Comparison of ENCODE assay signal across 1 cellular context in the genomic region with DNA sequence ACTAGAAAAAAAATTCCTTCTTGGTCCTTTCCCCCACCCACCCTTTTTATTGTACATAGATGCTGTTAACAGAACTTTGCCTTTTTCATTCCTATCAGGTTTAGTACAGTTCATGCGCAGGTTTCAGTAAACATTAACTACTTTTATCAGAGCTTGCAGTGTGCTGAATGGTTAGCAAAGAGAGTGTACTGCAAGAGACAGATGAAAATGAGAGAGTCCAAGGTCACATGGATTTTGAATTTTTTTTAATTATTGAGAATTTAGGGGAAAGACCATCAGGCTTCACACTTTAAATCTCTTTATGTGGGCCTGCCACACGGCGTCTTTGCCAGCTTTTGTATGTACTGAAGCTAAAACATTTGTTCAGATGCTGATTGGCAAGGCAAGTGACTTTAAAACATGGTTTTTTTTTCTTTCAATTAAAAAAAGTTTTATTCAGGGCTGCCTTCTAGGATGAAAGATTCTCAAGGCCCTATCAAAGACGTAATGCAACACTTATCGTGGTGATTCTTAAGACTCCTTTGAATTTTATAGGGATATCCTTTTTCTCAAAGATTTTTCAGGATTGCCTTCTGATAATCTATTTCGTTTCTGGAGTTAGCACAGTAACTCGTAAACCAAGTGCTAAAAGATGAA.
A peak's percentile ranks its signal among the peaks of the same experiment; 100 is the strongest.
TF ChIP-seq lines count a peak whose summit lies in the region.

No MANE protein-coding gene starts in this region.

TF ChIP-seq in HepG2, 621 proteins besides CTCF, POLR2A, EP300 and RAD21 (continued from another document and continues in another):
- TF ChIP-seq, protein P1, sequence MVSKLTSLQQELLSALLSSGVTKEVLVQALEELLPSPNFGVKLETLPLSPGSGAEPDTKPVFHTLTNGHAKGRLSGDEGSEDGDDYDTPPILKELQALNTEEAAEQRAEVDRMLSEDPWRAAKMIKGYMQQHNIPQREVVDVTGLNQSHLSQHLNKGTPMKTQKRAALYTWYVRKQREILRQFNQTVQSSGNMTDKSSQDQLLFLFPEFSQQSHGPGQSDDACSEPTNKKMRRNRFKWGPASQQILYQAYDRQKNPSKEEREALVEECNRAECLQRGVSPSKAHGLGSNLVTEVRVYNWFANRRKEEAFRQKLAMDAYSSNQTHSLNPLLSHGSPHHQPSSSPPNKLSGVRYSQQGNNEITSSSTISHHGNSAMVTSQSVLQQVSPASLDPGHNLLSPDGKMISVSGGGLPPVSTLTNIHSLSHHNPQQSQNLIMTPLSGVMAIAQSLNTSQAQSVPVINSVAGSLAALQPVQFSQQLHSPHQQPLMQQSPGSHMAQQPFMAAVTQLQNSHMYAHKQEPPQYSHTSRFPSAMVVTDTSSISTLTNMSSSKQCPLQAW (CRISPR knock-in tag; IDR thresholded peaks at IDR 0.05): peak; percentile 71; the same call in 1 of the 2 replicates
- no peak for TF ChIP-seq FOSL2 (CRISPR knock-in tag; IDR thresholded peaks at IDR 0.05)
- TF ChIP-seq, protein P2, sequence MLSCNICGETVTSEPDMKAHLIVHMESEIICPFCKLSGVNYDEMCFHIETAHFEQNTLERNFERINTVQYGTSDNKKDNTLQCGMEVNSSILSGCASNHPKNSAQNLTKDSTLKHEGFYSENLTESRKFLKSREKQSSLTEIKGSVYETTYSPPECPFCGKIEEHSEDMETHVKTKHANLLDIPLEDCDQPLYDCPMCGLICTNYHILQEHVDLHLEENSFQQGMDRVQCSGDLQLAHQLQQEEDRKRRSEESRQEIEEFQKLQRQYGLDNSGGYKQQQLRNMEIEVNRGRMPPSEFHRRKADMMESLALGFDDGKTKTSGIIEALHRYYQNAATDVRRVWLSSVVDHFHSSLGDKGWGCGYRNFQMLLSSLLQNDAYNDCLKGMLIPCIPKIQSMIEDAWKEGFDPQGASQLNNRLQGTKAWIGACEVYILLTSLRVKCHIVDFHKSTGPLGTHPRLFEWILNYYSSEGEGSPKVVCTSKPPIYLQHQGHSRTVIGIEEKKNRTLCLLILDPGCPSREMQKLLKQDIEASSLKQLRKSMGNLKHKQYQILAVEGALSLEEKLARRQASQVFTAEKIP (CRISPR knock-in tag; IDR thresholded peaks at IDR 0.05; ENCODE audit: borderline replicate concordance): no peak
- no peak for TF ChIP-seq GABPB1 (CRISPR knock-in tag; IDR thresholded peaks at IDR 0.05)
- no peak for TF ChIP-seq SRSF1 (optimal IDR thresholded peaks at IDR 0.05; ENCODE audit: low read depth, low read length)
- TF ChIP-seq, protein P3, sequence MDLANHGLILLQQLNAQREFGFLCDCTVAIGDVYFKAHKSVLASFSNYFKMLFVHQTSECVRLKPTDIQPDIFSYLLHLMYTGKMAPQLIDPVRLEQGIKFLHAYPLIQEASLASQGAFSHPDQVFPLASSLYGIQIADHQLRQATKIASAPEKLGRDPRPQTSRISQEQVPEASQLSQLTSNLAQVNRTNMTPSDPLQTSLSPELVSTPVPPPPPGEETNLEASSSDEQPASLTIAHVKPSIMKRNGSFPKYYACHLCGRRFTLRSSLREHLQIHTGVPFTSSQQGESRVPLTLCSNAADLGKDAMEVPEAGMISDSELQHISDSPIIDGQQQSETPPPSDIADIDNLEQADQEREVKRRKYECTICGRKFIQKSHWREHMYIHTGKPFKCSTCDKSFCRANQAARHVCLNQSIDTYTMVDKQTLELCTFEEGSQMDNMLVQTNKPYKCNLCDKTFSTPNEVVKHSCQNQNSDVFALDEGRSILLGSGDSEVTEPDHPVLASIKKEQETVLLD (CRISPR knock-in tag; IDR thresholded peaks at IDR 0.05; ENCODE audit: low read depth): no peak
- TF ChIP-seq, protein P4, sequence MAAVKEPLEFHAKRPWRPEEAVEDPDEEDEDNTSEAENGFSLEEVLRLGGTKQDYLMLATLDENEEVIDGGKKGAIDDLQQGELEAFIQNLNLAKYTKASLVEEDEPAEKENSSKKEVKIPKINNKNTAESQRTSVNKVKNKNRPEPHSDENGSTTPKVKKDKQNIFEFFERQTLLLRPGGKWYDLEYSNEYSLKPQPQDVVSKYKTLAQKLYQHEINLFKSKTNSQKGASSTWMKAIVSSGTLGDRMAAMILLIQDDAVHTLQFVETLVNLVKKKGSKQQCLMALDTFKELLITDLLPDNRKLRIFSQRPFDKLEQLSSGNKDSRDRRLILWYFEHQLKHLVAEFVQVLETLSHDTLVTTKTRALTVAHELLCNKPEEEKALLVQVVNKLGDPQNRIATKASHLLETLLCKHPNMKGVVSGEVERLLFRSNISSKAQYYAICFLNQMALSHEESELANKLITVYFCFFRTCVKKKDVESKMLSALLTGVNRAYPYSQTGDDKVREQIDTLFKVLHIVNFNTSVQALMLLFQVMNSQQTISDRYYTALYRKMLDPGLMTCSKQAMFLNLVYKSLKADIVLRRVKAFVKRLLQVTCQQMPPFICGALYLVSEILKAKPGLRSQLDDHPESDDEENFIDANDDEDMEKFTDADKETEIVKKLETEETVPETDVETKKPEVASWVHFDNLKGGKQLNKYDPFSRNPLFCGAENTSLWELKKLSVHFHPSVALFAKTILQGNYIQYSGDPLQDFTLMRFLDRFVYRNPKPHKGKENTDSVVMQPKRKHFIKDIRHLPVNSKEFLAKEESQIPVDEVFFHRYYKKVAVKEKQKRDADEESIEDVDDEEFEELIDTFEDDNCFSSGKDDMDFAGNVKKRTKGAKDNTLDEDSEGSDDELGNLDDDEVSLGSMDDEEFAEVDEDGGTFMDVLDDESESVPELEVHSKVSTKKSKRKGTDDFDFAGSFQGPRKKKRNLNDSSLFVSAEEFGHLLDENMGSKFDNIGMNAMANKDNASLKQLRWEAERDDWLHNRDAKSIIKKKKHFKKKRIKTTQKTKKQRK (IDR thresholded peaks at IDR 0.05; ENCODE audit: low read length): no peak
- TF ChIP-seq, protein P5, sequence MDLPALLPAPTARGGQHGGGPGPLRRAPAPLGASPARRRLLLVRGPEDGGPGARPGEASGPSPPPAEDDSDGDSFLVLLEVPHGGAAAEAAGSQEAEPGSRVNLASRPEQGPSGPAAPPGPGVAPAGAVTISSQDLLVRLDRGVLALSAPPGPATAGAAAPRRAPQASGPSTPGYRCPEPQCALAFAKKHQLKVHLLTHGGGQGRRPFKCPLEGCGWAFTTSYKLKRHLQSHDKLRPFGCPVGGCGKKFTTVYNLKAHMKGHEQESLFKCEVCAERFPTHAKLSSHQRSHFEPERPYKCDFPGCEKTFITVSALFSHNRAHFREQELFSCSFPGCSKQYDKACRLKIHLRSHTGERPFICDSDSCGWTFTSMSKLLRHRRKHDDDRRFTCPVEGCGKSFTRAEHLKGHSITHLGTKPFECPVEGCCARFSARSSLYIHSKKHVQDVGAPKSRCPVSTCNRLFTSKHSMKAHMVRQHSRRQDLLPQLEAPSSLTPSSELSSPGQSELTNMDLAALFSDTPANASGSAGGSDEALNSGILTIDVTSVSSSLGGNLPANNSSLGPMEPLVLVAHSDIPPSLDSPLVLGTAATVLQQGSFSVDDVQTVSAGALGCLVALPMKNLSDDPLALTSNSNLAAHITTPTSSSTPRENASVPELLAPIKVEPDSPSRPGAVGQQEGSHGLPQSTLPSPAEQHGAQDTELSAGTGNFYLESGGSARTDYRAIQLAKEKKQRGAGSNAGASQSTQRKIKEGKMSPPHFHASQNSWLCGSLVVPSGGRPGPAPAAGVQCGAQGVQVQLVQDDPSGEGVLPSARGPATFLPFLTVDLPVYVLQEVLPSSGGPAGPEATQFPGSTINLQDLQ (CRISPR knock-in tag; IDR thresholded peaks at IDR 0.05): no peak
- no peak for TF ChIP-seq ATF1 (CRISPR knock-in tag; IDR thresholded peaks at IDR 0.05)
- no peak for TF ChIP-seq RFXAP (CRISPR knock-in tag; IDR thresholded peaks at IDR 0.05; ENCODE audit: borderline replicate concordance)
- TF ChIP-seq, protein P6, sequence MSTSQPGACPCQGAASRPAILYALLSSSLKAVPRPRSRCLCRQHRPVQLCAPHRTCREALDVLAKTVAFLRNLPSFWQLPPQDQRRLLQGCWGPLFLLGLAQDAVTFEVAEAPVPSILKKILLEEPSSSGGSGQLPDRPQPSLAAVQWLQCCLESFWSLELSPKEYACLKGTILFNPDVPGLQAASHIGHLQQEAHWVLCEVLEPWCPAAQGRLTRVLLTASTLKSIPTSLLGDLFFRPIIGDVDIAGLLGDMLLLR (CRISPR knock-in tag; IDR thresholded peaks at IDR 0.05): no peak
- TF ChIP-seq TRIM24 (CRISPR knock-in tag; IDR thresholded peaks at IDR 0.05): no peak
- no peak for TF ChIP-seq POGZ (CRISPR knock-in tag; IDR thresholded peaks at IDR 0.05)
- TF ChIP-seq, protein P7, sequence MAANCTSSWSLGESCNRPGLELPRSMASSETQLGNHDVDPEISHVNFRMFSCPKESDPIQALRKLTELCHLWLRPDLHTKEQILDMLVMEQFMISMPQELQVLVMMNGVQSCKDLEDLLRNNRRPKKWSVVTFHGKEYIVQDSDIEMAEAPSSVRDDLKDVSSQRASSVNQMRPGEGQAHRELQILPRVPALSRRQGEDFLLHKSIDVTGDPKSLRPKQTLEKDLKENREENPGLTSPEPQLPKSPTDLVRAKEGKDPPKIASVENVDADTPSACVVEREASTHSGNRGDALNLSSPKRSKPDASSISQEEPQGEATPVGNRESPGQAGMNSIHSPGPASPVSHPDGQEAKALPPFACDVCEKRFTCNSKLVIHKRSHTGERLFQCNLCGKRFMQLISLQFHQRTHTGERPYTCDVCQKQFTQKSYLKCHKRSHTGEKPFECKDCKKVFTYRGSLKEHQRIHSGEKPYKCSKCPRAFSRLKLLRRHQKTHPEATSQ (CRISPR knock-in tag; IDR thresholded peaks at IDR 0.05; ENCODE audit: borderline replicate concordance): no peak
- no peak for TF ChIP-seq PAWR (CRISPR knock-in tag; IDR thresholded peaks at IDR 0.05; ENCODE audit: borderline replicate concordance)
- TF ChIP-seq ZNF780A (CRISPR knock-in tag; IDR thresholded peaks at IDR 0.05): no peak
- TF ChIP-seq, protein P8, sequence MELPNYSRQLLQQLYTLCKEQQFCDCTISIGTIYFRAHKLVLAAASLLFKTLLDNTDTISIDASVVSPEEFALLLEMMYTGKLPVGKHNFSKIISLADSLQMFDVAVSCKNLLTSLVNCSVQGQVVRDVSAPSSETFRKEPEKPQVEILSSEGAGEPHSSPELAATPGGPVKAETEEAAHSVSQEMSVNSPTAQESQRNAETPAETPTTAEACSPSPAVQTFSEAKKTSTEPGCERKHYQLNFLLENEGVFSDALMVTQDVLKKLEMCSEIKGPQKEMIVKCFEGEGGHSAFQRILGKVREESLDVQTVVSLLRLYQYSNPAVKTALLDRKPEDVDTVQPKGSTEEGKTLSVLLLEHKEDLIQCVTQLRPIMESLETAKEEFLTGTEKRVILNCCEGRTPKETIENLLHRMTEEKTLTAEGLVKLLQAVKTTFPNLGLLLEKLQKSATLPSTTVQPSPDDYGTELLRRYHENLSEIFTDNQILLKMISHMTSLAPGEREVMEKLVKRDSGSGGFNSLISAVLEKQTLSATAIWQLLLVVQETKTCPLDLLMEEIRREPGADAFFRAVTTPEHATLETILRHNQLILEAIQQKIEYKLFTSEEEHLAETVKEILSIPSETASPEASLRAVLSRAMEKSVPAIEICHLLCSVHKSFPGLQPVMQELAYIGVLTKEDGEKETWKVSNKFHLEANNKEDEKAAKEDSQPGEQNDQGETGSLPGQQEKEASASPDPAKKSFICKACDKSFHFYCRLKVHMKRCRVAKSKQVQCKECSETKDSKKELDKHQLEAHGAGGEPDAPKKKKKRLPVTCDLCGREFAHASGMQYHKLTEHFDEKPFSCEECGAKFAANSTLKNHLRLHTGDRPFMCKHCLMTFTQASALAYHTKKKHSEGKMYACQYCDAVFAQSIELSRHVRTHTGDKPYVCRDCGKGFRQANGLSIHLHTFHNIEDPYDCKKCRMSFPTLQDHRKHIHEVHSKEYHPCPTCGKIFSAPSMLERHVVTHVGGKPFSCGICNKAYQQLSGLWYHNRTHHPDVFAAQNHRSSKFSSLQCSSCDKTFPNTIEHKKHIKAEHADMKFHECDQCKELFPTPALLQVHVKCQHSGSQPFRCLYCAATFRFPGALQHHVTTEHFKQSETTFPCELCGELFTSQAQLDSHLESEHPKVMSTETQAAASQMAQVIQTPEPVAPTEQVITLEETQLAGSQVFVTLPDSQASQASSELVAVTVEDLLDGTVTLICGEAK (IDR thresholded peaks at IDR 0.05): no peak
- TF ChIP-seq, protein P8 (CRISPR knock-in tag; IDR thresholded peaks at IDR 0.05): no peak
- TF ChIP-seq ZSCAN20 (CRISPR knock-in tag; IDR thresholded peaks at IDR 0.05; ENCODE audit: borderline replicate concordance): no peak
- TF ChIP-seq, protein P9, sequence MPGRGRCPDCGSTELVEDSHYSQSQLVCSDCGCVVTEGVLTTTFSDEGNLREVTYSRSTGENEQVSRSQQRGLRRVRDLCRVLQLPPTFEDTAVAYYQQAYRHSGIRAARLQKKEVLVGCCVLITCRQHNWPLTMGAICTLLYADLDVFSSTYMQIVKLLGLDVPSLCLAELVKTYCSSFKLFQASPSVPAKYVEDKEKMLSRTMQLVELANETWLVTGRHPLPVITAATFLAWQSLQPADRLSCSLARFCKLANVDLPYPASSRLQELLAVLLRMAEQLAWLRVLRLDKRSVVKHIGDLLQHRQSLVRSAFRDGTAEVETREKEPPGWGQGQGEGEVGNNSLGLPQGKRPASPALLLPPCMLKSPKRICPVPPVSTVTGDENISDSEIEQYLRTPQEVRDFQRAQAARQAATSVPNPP (CRISPR knock-in tag; IDR thresholded peaks at IDR 0.05): no peak
- TF ChIP-seq, protein P10, sequence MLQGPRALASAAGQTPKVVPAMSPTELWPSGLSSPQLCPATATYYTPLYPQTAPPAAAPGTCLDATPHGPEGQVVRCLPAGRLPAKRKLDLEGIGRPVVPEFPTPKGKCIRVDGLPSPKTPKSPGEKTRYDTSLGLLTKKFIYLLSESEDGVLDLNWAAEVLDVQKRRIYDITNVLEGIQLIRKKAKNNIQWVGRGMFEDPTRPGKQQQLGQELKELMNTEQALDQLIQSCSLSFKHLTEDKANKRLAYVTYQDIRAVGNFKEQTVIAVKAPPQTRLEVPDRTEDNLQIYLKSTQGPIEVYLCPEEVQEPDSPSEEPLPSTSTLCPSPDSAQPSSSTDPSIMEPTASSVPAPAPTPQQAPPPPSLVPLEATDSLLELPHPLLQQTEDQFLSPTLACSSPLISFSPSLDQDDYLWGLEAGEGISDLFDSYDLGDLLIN (CRISPR knock-in tag; IDR thresholded peaks at IDR 0.05; ENCODE audit: borderline replicate concordance): no peak
- TF ChIP-seq ZNF432 (CRISPR knock-in tag; IDR thresholded peaks at IDR 0.05; ENCODE audit: borderline replicate concordance): no peak
- TF ChIP-seq MTF1 (CRISPR knock-in tag; IDR thresholded peaks at IDR 0.05): no peak
